In genomic region chr22:46605117-46605516, GRCh38 we compare ENCODE assay signal across 15 cellular contexts.
"Had no signal": no experiment of that assay in that cellular context is flagged by ENCODE, and none has a peak within 500 bp of the region (broad histone marks: within the 10 kb centered on the region; RNA-seq: fewer than 3 reads in every experiment).

No MANE protein-coding gene starts in this region.

- H3K9me3 ChIP-seq: esophagus muscularis mucosa, gastrocnemius medialis, heart right ventricle, pancreas had no signal

- H3K27ac ChIP-seq: epithelial cell of prostate, esophagus muscularis mucosa, gastrocnemius medialis, neural progenitor cell, pancreas had no signal

- H3K27me3 ChIP-seq: esophagus muscularis mucosa, gastrocnemius medialis, heart right ventricle, neural progenitor cell, pancreas had no signal

- H3K27me3 Mint-ChIP-seq: dendritic cell treated with granulocyte-macrophage colony-stimulating factor and Interleukin-4, amounts not matched to agents 40 ng/mL and 50 ng/mL, for 4 days; effector memory CD8-positive, alpha-beta T cell; progenitor cell of endocrine pancreas had no signal

- H3K4me1 ChIP-seq: gastrocnemius medialis, pancreas had no signal

- H3K36me3 Mint-ChIP-seq: naive thymus-derived CD8-positive, alpha-beta T cell had no signal

- DNase-seq: heart right ventricle; islet precursor cell; mammary epithelial cell; pancreas; small intestine; stimulated activated CD4-positive, alpha-beta T cell treated with anti-CD3 and anti-CD28 coated beads, Interleukin-12 subunit alpha, Interleukin-12 subunit beta, amount 100 ng/mL, for 4 hours; trophoblast cell had no signal

- H3K9me3 Mint-ChIP-seq: dendritic cell treated with granulocyte-macrophage colony-stimulating factor and Interleukin-4, amounts not matched to agents 40 ng/mL and 50 ng/mL, for 4 days; effector memory CD8-positive, alpha-beta T cell; naive thymus-derived CD8-positive, alpha-beta T cell had no signal

- H3K4me3 ChIP-seq: esophagus muscularis mucosa, gastrocnemius medialis, heart right ventricle, neural progenitor cell, pancreas had no signal

- H3K4me3 Mint-ChIP-seq: neural progenitor cell had no signal

- H3K36me3 ChIP-seq: esophagus muscularis mucosa, gastrocnemius medialis, heart right ventricle, neural progenitor cell, pancreas had no signal

- H3K27ac Mint-ChIP-seq: neural progenitor cell had no signal
